Comparison of ENCODE assay signal across 25 cellular contexts in genomic region chr17:28584434-28584833, GRCh38.
"Had no signal": no experiment of that assay in that cellular context is flagged by ENCODE, and none has a peak within 500 bp of the region (broad histone marks: within the 10 kb centered on the region; RNA-seq: fewer than 3 reads in every experiment).

No MANE protein-coding gene starts in this region.

- H3K4me1 ChIP-seq: esophagus squamous epithelium, gastrocnemius medialis, heart right ventricle, lower lobe of right lung had no signal

- H3K27me3 ChIP-seq: dorsolateral prefrontal cortex, esophagus squamous epithelium, gastrocnemius medialis, heart right ventricle had no signal

- H3K27ac ChIP-seq: coronary artery, dorsolateral prefrontal cortex, epithelial cell of prostate, esophagus squamous epithelium, gastrocnemius medialis, heart right ventricle, lower lobe of right lung had no signal

- H3K36me3 ChIP-seq: gastrocnemius medialis had no signal

- H3K4me3 ChIP-seq: coronary artery, dorsolateral prefrontal cortex, esophagus squamous epithelium, gastrocnemius medialis, heart right ventricle, lower lobe of right lung, mucosa of descending colon had no signal

- H3K4me1 Mint-ChIP-seq: immature natural killer cell, mesothelial cell of epicardium had no signal

- H3K9me3 ChIP-seq: esophagus squamous epithelium, gastrocnemius medialis, heart right ventricle, lower lobe of right lung, mucosa of descending colon had no signal

- H3K4me3 Mint-ChIP-seq: immature natural killer cell, mesothelial cell of epicardium had no signal

- H3K9me3 Mint-ChIP-seq: immature natural killer cell, mesothelial cell of epicardium had no signal

- ATAC-seq: esophagus mucosa, gastrocnemius medialis, heart right ventricle, left colon, left lobe of liver, left ventricle myocardium superior, lower lobe of right lung, mucosa of descending colon had no signal

- DNase-seq: dermis blood vessel endothelial cell; dorsolateral prefrontal cortex; effector CD4-positive, alpha-beta T cell; effector memory CD4-positive, alpha-beta T cell; erythroblast; esophagus squamous epithelium; foreskin fibroblast; foreskin melanocyte; gastrocnemius medialis; glutamatergic neuron; head of caudate nucleus; heart right ventricle; immature natural killer cell; islet precursor cell; kidney glomerular epithelial cell; left colon; left ventricle myocardium superior; lower lobe of right lung; mesenchymal stem cell; mucosa of descending colon had no signal

- H3K27ac Mint-ChIP-seq: immature natural killer cell, mesothelial cell of epicardium had no signal
